Comparison of ENCODE assay signal across 22 cellular contexts in genomic region chr2:97781981-97782380, GRCh38.
DNase-seq lines count a peak whose midpoint lies in the region; ATAC-seq lines count a peak whose summit lies in the region.
"Had no signal": no experiment of that assay in that cellular context is flagged by ENCODE, and none has a peak within 500 bp of the region (broad histone marks: within the 10 kb centered on the region; RNA-seq: fewer than 3 reads in every experiment).

No MANE protein-coding gene starts in this region.

- DNase-seq in Right ventricle myocardium superior (no peak), cardiac septum (ENCODE audit: low spot score) (no peak), NCI-H748 treated with DMSO at 0.1 percent for 48 hours (lab: John Stamatoyannopoulos, UW) (peak; percentile 18), left ventricle myocardium superior (no peak)
- no peak for DNase-seq in CD4-positive, alpha-beta memory T cell
- no peak for DNase-seq in CD8-positive, alpha-beta memory T cell
- DNase-seq: activated CD4-positive, CD25-positive, alpha-beta regulatory T cell; activated CD8-positive, alpha-beta T cell treated with anti-CD3 and anti-CD28 coated beads, Interleukin-2, amount 10 ng/mL, durations not matched to agents 7 days and 5 days; activated naive CD4-positive, alpha-beta T cell; activated T-cell treated with anti-CD3 and anti-CD28 coated beads, Interleukin-2, amount 50 U/mL, for 1 hour; amniotic stem cell; GM23248; MG63; NCI-H187 treated with DMSO at 0.1 percent for 48 hours; NCI-H526; nephron progenitor cell; stimulated activated naive CD4-positive, alpha-beta T cell had no signal

- H3K27ac ChIP-seq in CD4-positive, alpha-beta memory T cell (ENCODE audit: low read depth, low read length): no peak overlapping the region
- no peak overlapping the region for H3K27ac ChIP-seq in CD8-positive, alpha-beta memory T cell (ENCODE audit: low read depth, low read length)
- H3K27ac ChIP-seq: GM23248, SK-N-MC had no signal

- intact Hi-C loops in Right ventricle myocardium superior (cut with DNase I) (no loop called here), cardiac septum (cut with DNase I) (no loop called here), left ventricle myocardium superior (cut with micrococcal nuclease) (no loop called here)
- intact Hi-C loops in CD4-positive, alpha-beta memory T cell (cut with micrococcal nuclease): no loop called here

- peaks cover 0 to 2% (median 0%) of the 10 kb centered on the region in 4 donors for H3K4me1 Mint-ChIP-seq in CD4-positive, alpha-beta memory T cell
- H3K4me1 Mint-ChIP-seq in CD8-positive, alpha-beta memory T cell: peaks cover 0 to 4% (median 0%) of the 10 kb centered on the region in 3 donors
- H3K4me1 Mint-ChIP-seq: CD14-positive monocyte, mesothelial cell of epicardium, nephron progenitor cell had no signal

- no peaks in the 10 kb centered on the region for H3K9me3 Mint-ChIP-seq in CD4-positive, alpha-beta memory T cell
- H3K9me3 Mint-ChIP-seq in CD8-positive, alpha-beta memory T cell: no peaks in the 10 kb centered on the region
- H3K9me3 Mint-ChIP-seq: CD14-positive monocyte; mesothelial cell of epicardium; T-helper 2 cell treated with Interferon-gamma antibody and Interleukin-4, amounts not matched to agents 5 μg/mL and 100 μg/mL, for 36 hours had no signal

- H3K4me3 ChIP-seq in CD4-positive, alpha-beta memory T cell (ENCODE audit: low read length in 2 of 2): no peak overlapping the region
- H3K4me3 ChIP-seq in CD8-positive, alpha-beta memory T cell (ENCODE audit: low read length): no peak overlapping the region
- H3K4me3 ChIP-seq: GM23248, MG63, SK-N-MC had no signal

- H3K27me3 Mint-ChIP-seq in CD4-positive, alpha-beta memory T cell: no peaks in the 10 kb centered on the region
- H3K27me3 Mint-ChIP-seq in CD8-positive, alpha-beta memory T cell: no peaks in the 10 kb centered on the region

- POLR2A ChIA-PET in CD4-positive, alpha-beta memory T cell (lab: Charles Lee; ENCODE audit: partially characterized antibody): no interaction called here
- POLR2A ChIA-PET in CD8-positive, alpha-beta memory T cell (lab: Charles Lee): no interaction called here

- H3K27me3 ChIP-seq in CD4-positive, alpha-beta memory T cell (ENCODE audit: insufficient read depth, low read length): no peaks in the 10 kb centered on the region
- no peaks in the 10 kb centered on the region for H3K27me3 ChIP-seq in CD8-positive, alpha-beta memory T cell (ENCODE audit: insufficient read depth, low read length, poor library complexity, severe bottlenecking)
- H3K27me3 ChIP-seq: MG63 had no signal

- CTCF ChIA-PET in CD4-positive, alpha-beta memory T cell (lab: Charles Lee; ENCODE audit: partially characterized antibody): no interaction called here
- CTCF ChIA-PET in CD8-positive, alpha-beta memory T cell (lab: Charles Lee): no interaction called here

- peak; percentile 64 for ATAC-seq in Right ventricle myocardium superior (ENCODE audit: poor library complexity)
- peak; percentile 77 for ATAC-seq in left ventricle myocardium superior
- no peak for ATAC-seq in HG02870 (IDR thresholded peaks at IDR 0.05; ENCODE audit: unreplicated experiment)
- ATAC-seq: activated CD8-positive, alpha-beta T cell treated with anti-CD3 and anti-CD28 coated beads, Interleukin-2, amount 10 ng/mL, durations not matched to agents 7 days and 5 days had no signal

- H3K27ac Mint-ChIP-seq in CD4-positive, alpha-beta memory T cell: no peak overlapping the region
- H3K27ac Mint-ChIP-seq in CD8-positive, alpha-beta memory T cell: no peak overlapping the region
- H3K27ac Mint-ChIP-seq: activated CD8-positive, alpha-beta T cell treated with anti-CD3 and anti-CD28 coated beads, Interleukin-2, amount 10 ng/mL, durations not matched to agents 7 days and 5 days; mesothelial cell of epicardium; nephron progenitor cell; T-helper 2 cell treated with Interferon-gamma antibody and Interleukin-4, amounts not matched to agents 5 μg/mL and 100 μg/mL, for 36 hours had no signal

- peaks cover 12 to 28% of the 10 kb centered on the region in 2 donors for H3K36me3 Mint-ChIP-seq in CD4-positive, alpha-beta memory T cell
- peaks cover 0 to 40% (median 12%) of the 10 kb centered on the region in 3 donors for H3K36me3 Mint-ChIP-seq in CD8-positive, alpha-beta memory T cell

- no peaks in the 10 kb centered on the region for H3K36me3 ChIP-seq in CD4-positive, alpha-beta memory T cell (ENCODE audit: insufficient read depth, low read length)
- H3K36me3 ChIP-seq in CD8-positive, alpha-beta memory T cell (ENCODE audit: insufficient read depth, low read length): no peaks in the 10 kb centered on the region
- H3K36me3 ChIP-seq: MG63 had no signal

- no peaks in the 10 kb centered on the region for H3K4me1 ChIP-seq in CD4-positive, alpha-beta memory T cell (ENCODE audit: insufficient read depth, low read length)
- H3K4me1 ChIP-seq in CD8-positive, alpha-beta memory T cell (ENCODE audit: insufficient read depth, low read length): no peaks in the 10 kb centered on the region

- no peak overlapping the region for H3K4me3 Mint-ChIP-seq in CD4-positive, alpha-beta memory T cell
- no peak overlapping the region for H3K4me3 Mint-ChIP-seq in CD8-positive, alpha-beta memory T cell
- H3K4me3 Mint-ChIP-seq: activated CD8-positive, alpha-beta T cell treated with anti-CD3 and anti-CD28 coated beads, Interleukin-2, amount 10 ng/mL, durations not matched to agents 7 days and 5 days; CD14-positive monocyte; mesothelial cell of epicardium; nephron progenitor cell; T-helper 2 cell treated with Interferon-gamma antibody and Interleukin-4, amounts not matched to agents 5 μg/mL and 100 μg/mL, for 36 hours had no signal

- H3K9me3 ChIP-seq in CD4-positive, alpha-beta memory T cell (ENCODE audit: control insufficient read depth in 1 of 2, low read length in 2 of 2): no peaks in the 10 kb centered on the region
- H3K9me3 ChIP-seq in CD8-positive, alpha-beta memory T cell (ENCODE audit: low read length): no peaks in the 10 kb centered on the region
- H3K9me3 ChIP-seq: MG63 had no signal
